In genomic region chr10:71707240-71707789, GRCh38 we compare ENCODE assay signal across 2 cellular contexts.
TF ChIP-seq lines count a peak whose summit lies in the region.

No MANE protein-coding gene starts in this region.

TF ChIP-seq in GM12891, 5 proteins besides CTCF, POLR2A, EP300 and RAD21:
- TF ChIP-seq POLR2AphosphoS5 (IDR thresholded peaks at IDR 0.05; ENCODE audit: low read depth, low read length), result no peak
- no peak for TF ChIP-seq TAF1 (IDR thresholded peaks at IDR 0.05; ENCODE audit: low read depth, low read length)
- TF ChIP-seq POU2F2 (IDR thresholded peaks at IDR 0.05; ENCODE audit: low read depth, low read length), result no peak
- no peak for TF ChIP-seq PAX5 (IDR thresholded peaks at IDR 0.05; ENCODE audit: insufficient read depth, low read length, severe bottlenecking)
- TF ChIP-seq SPI1 (IDR thresholded peaks at IDR 0.05; ENCODE audit: low read depth, low read length), result no peak

TF ChIP-seq in GM12878, 131 proteins besides CTCF, POLR2A, EP300 and RAD21:
- TF ChIP-seq ATF3 (IDR thresholded peaks at IDR 0.05; ENCODE audit: borderline replicate concordance, extremely low read depth, low read depth, low read length), result no peak
- no peak for TF ChIP-seq ZNF24 (IDR thresholded peaks at IDR 0.05)
- TF ChIP-seq NR2C2 (IDR thresholded peaks at IDR 0.05; ENCODE audit: borderline replicate concordance, control insufficient read depth, insufficient read length, low read depth), result peak; percentile 53
- TF ChIP-seq FOXM1 (IDR thresholded peaks at IDR 0.05; ENCODE audit: low read depth, low read length), result no peak
- TF ChIP-seq MYC (IDR thresholded peaks at IDR 0.05; ENCODE audit: insufficient read depth, insufficient read length, insufficient replicate concordance, low read length, severe bottlenecking), result no peak
- TF ChIP-seq DPF2 (IDR thresholded peaks at IDR 0.05), result no peak
- TF ChIP-seq PKNOX1 (IDR thresholded peaks at IDR 0.05), result no peak
- TF ChIP-seq MLLT1 (IDR thresholded peaks at IDR 0.05), result peak; percentile 91
- TF ChIP-seq PAX5 (IDR thresholded peaks at IDR 0.05; ENCODE audit: borderline replicate concordance, low read depth, low read length), result no peak
- peak in 1 of 2 experiments; percentile 58; a peak in 1 of 4 replicates for TF ChIP-seq SRF (IDR thresholded peaks at IDR 0.05; ENCODE audit: low read depth in 2 of 2, low read length in 2 of 2)
- no peak for TF ChIP-seq ZNF687 (IDR thresholded peaks at IDR 0.05)
- no peak for TF ChIP-seq ESRRA (IDR thresholded peaks at IDR 0.05; ENCODE audit: low read length)
- no peak for TF ChIP-seq YBX1 (IDR thresholded peaks at IDR 0.05)
- no peak for TF ChIP-seq IRF5 (IDR thresholded peaks at IDR 0.05; ENCODE audit: borderline replicate concordance)
